24 cellular contexts compared by ENCODE assay signal in the genomic region with DNA sequence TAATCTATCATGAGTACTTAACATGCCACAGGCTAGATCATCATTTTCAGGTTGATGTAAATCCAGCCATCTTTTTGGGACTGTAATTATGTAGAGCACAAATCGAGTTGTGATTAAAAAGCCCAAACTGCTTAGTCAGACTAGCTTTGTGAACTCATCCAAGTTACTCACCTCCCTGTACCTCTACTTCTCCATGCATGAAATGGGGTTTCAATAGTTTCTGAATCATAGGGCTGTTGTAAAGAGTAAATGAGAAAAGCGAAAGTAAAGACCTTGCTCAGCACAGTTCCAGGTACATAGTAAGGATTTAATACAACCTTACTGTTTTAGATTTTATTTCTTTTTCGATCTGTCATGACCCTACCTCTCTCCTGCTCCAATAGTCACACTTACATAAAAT.
"Had no signal": no experiment of that assay in that cellular context is flagged by ENCODE, and none has a peak within 500 bp of the region (broad histone marks: within the 10 kb centered on the region; RNA-seq: fewer than 3 reads in every experiment).

No MANE protein-coding gene starts in this region.

- DNase-seq: activated B cell treated with CpG ODN at 0.5 μM for 24 hours; activated CD4-positive, alpha-beta memory T cell treated with anti-CD3 and anti-CD28 coated beads for 36 hours; activated CD4-positive, alpha-beta T cell treated with anti-CD3 and anti-CD28 coated beads for 4 hours; activated gamma-delta T cell treated with Interleukin-2 at 50 U/mL for 16 hours; anterior cingulate cortex; caudate nucleus; effector CD8-positive, alpha-beta T cell; gastrocnemius medialis; head of caudate nucleus; hypothalamus; left ventricle myocardium superior; midbrain; pancreas; right cardiac atrium; stimulated activated CD4-positive, alpha-beta T cell treated with anti-CD3 and anti-CD28 coated beads, Interleukin-4, amount 100 ng/mL, for 24 hours; stimulated activated naive CD8-positive, alpha-beta T cell treated with anti-CD3 and anti-CD28 coated beads, Interleukin-15, Interleukin-2, amounts not matched to agents 100 U/mL and 50 U/mL, for 24 hours; T-cell; upper lobe of left lung had no signal

- H3K36me3 Mint-ChIP-seq: activated CD4-positive, alpha-beta memory T cell treated with anti-CD3 and anti-CD28 coated beads for 36 hours; activated naive CD4-positive, alpha-beta T cell treated with anti-CD3 and anti-CD28 coated beads, Interleukin-2, amount 50 U/mL, for 24 hours; brain; T-cell had no signal

- H3K27ac Mint-ChIP-seq: activated B cell treated with CpG ODN at 0.5 μM for 24 hours; activated CD4-positive, alpha-beta memory T cell treated with anti-CD3 and anti-CD28 coated beads for 36 hours; activated naive CD4-positive, alpha-beta T cell treated with anti-CD3 and anti-CD28 coated beads, Interleukin-2, amount 50 U/mL, for 24 hours; activated T-helper 1 cell treated with anti-CD3 and anti-CD28 coated beads, Interleukin-12 subunit alpha, Interleukin-12 subunit beta, Interleukin-2, Interleukin-4 antibody, amounts not matched to agents 30 ng/mL and 10 ng/mL and 1 ng/mL, durations not matched to agents 14 hours and 24 hours and 36 hours; brain; dendritic cell treated with granulocyte-macrophage colony-stimulating factor and Interleukin-4, amounts not matched to agents 40 ng/mL and 50 ng/mL, for 4 days; nephron; T-cell had no signal

- H3K4me1 Mint-ChIP-seq: activated B cell treated with CpG ODN at 0.5 μM for 24 hours; activated naive CD4-positive, alpha-beta T cell treated with anti-CD3 and anti-CD28 coated beads, Interleukin-2, amount 50 U/mL, for 24 hours; brain; nephron; T-cell had no signal

- H3K27me3 ChIP-seq: gastrocnemius medialis, neutrophil, pancreas, upper lobe of left lung had no signal

- H3K9me3 Mint-ChIP-seq: activated B cell treated with CpG ODN at 0.5 μM for 24 hours; activated CD4-positive, alpha-beta memory T cell treated with anti-CD3 and anti-CD28 coated beads for 36 hours; activated naive CD4-positive, alpha-beta T cell treated with anti-CD3 and anti-CD28 coated beads, Interleukin-2, amount 50 U/mL, for 24 hours; activated T-helper 1 cell treated with anti-CD3 and anti-CD28 coated beads, Interleukin-12 subunit alpha, Interleukin-12 subunit beta, Interleukin-2, Interleukin-4 antibody, amounts not matched to agents 30 ng/mL and 10 ng/mL and 1 ng/mL, durations not matched to agents 14 hours and 24 hours and 36 hours; nephron; T-cell had no signal

- H3K36me3 ChIP-seq: gastrocnemius medialis, neutrophil, pancreas, upper lobe of left lung had no signal

- H3K4me3 Mint-ChIP-seq: activated B cell treated with CpG ODN at 0.5 μM for 24 hours; activated CD4-positive, alpha-beta memory T cell treated with anti-CD3 and anti-CD28 coated beads for 36 hours; activated naive CD4-positive, alpha-beta T cell treated with anti-CD3 and anti-CD28 coated beads, Interleukin-2, amount 50 U/mL, for 24 hours; activated T-helper 1 cell treated with anti-CD3 and anti-CD28 coated beads, Interleukin-12 subunit alpha, Interleukin-12 subunit beta, Interleukin-2, Interleukin-4 antibody, amounts not matched to agents 30 ng/mL and 10 ng/mL and 1 ng/mL, durations not matched to agents 14 hours and 24 hours and 36 hours; brain; dendritic cell treated with granulocyte-macrophage colony-stimulating factor and Interleukin-4, amounts not matched to agents 40 ng/mL and 50 ng/mL, for 4 days; nephron; T-cell had no signal

- H3K9me3 ChIP-seq: gastrocnemius medialis, neutrophil, pancreas, upper lobe of left lung had no signal

- H3K27ac ChIP-seq: gastrocnemius medialis, neutrophil, pancreas, upper lobe of left lung had no signal

- H3K4me1 ChIP-seq: gastrocnemius medialis, pancreas, upper lobe of left lung had no signal

- H3K27me3 Mint-ChIP-seq: brain; dendritic cell treated with granulocyte-macrophage colony-stimulating factor and Interleukin-4, amounts not matched to agents 40 ng/mL and 50 ng/mL, for 4 days had no signal

- H3K4me3 ChIP-seq: gastrocnemius medialis, pancreas, upper lobe of left lung had no signal
